20 cellular contexts compared by ENCODE assay signal in genomic region chr17:70254735-70255460, GRCh38.
"Had no signal": no experiment of that assay in that cellular context is flagged by ENCODE, and none has a peak within 500 bp of the region (broad histone marks: within the 10 kb centered on the region; RNA-seq: fewer than 3 reads in every experiment).

No MANE protein-coding gene starts in this region.

- H3K9me3 ChIP-seq: ascending aorta, gastroesophageal sphincter, neutrophil, sigmoid colon, testis, upper lobe of left lung had no signal

- H3K36me3 ChIP-seq: ascending aorta, gastroesophageal sphincter, heart right ventricle, neutrophil, sigmoid colon, upper lobe of left lung, WERI-Rb-1 had no signal

- FAIRE-seq: islet of Langerhans had no signal

- ATAC-seq: activated naive CD8-positive, alpha-beta T cell treated with anti-CD3 and anti-CD28 coated beads, Interleukin-2, amount 50 U/mL, for 24 hours; activated T-helper 17 cell treated with anti-CD3 and anti-CD28 coated beads, Interleukin-2, amount 50 U/mL, for 72 hours; gastroesophageal sphincter; heart right ventricle; natural killer cell; stimulated activated naive CD8-positive, alpha-beta T cell treated with anti-CD3 and anti-CD28 coated beads, Interleukin-15, amount 100 ng/mL, for 72 hours had no signal

- H3K27ac ChIP-seq: ascending aorta, coronary artery, gastroesophageal sphincter, heart right ventricle, neutrophil, parathyroid adenoma, sigmoid colon, testis, upper lobe of left lung, WERI-Rb-1 had no signal

- H3K4me3 ChIP-seq: ascending aorta, coronary artery, gastroesophageal sphincter, heart right ventricle, sigmoid colon, testis, upper lobe of left lung had no signal

- DNase-seq: activated CD4-positive, alpha-beta T cell treated with anti-CD3 and anti-CD28 coated beads, Interleukin-2, amount 50 U/mL, for 48 hours; activated naive CD4-positive, alpha-beta T cell treated with anti-CD3 and anti-CD28 coated beads for 36 hours; activated naive CD8-positive, alpha-beta T cell treated with anti-CD3 and anti-CD28 coated beads, Interleukin-2, amount 50 U/mL, for 24 hours; caudate nucleus; effector CD4-positive, alpha-beta T cell; heart right ventricle; natural killer cell; sigmoid colon; stimulated activated CD4-positive, alpha-beta T cell treated with anti-CD3 and anti-CD28 coated beads, Interleukin-1b, Interleukin-23, amount 100 ng/mL, for 48 hours; stimulated activated naive CD8-positive, alpha-beta T cell treated with anti-CD3 and anti-CD28 coated beads, Interleukin-15, amount 100 ng/mL, for 72 hours; testis; upper lobe of left lung; WERI-Rb-1 had no signal

- H3K4me1 ChIP-seq: ascending aorta, gastroesophageal sphincter, heart right ventricle, sigmoid colon, testis, upper lobe of left lung had no signal

- H3K9ac ChIP-seq: parathyroid adenoma had no signal

- H3K27me3 ChIP-seq: ascending aorta, gastroesophageal sphincter, heart right ventricle, neutrophil, sigmoid colon, testis, upper lobe of left lung had no signal

- H2AFZ ChIP-seq: parathyroid adenoma had no signal
